ENCODE assay signal across 1 cellular context in the genomic region with DNA sequence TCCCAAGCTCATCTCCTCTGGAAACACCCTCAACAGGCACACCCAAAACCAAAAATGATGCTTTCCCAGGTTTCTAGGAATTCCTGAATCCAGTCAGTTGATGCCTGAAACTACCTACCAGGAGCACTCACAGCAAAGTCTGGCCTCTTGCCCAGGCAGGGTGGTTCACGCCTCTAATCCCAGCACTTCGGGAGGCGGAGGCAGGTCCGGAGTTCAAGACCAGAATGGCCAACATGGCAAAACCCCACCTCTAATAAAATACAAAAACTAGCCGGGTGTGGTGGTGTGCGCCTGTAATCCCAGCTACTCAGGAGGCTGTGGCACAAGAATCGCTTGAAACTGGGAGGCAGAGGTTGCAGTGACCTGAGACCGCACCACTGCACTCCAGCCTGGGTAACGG.
TF ChIP-seq lines count a peak whose summit lies in the region.

No MANE protein-coding gene starts in this region.

TF ChIP-seq in GM12878, 131 proteins besides CTCF, POLR2A, EP300 and RAD21:
- TF ChIP-seq MAX (IDR thresholded peaks at IDR 0.05; ENCODE audit: low read depth, low read length) (no peak), CBX5 (IDR thresholded peaks at IDR 0.05; ENCODE audit: low read depth) (no peak), CHD4 (IDR thresholded peaks at IDR 0.05) (no peak), ATF3 (IDR thresholded peaks at IDR 0.05; ENCODE audit: borderline replicate concordance, extremely low read depth, low read depth, low read length) (no peak)
